9 cellular contexts compared by ENCODE assay signal in the genomic region with DNA sequence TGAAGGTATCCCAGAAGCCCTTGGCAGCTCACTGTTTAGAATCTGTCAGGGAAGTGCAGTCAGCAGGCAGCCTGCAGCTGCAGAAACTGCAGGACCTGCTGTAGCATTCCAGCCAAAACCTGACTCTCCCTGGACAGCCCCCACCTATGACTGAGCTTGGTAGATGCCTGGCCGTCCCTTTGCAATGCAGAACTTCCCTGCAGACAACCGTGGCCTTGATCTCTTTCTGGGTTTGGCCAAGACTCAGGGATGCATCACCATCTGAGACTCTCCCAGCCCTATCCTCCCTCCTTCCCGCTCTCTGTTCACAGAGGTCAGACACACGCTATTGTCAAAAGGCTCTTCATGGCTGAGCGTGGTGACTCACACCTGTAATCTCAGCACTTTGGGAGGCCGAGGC.
"Had no signal": no experiment of that assay in that cellular context is flagged by ENCODE, and none has a peak within 500 bp of the region (broad histone marks: within the 10 kb centered on the region; RNA-seq: fewer than 3 reads in every experiment).

No MANE protein-coding gene starts in this region.

- H3K4me2 ChIP-seq: GM23338 had no signal

- H2AFZ ChIP-seq: GM23338 had no signal

- ATAC-seq: GM23338, HepG2, K562 had no signal

- H3K4me3 Mint-ChIP-seq: GM23338, H9 had no signal

- H3K27ac Mint-ChIP-seq: GM23338 had no signal

- H3K4me3 ChIP-seq: GM23338, K562 had no signal

- DNase-seq: H9, HCEC 1CT, KG1 had no signal

- H3K27ac ChIP-seq: HL-60 had no signal

- H3K4me1 Mint-ChIP-seq: GM23338, H9 had no signal

- FAIRE-seq: H1, H54, HepG2, K562 had no signal
